Comparison of ENCODE assay signal across 26 cellular contexts in genomic region chr3:60827666-60828065, GRCh38.
"Had no signal": no experiment of that assay in that cellular context is flagged by ENCODE, and none has a peak within 500 bp of the region (broad histone marks: within the 10 kb centered on the region; RNA-seq: fewer than 3 reads in every experiment).

No MANE protein-coding gene starts in this region.

- H3K36me3 ChIP-seq: stomach, suprapubic skin, thoracic aorta, thyroid gland, tibial artery, tibial nerve, transverse colon, upper lobe of left lung, upper lobe of right lung, uterus, vagina had no signal

- H3K4me3 ChIP-seq: stomach, suprapubic skin, testis, thoracic aorta, thyroid gland, tibial artery, tibial nerve, transverse colon, upper lobe of left lung, upper lobe of right lung, uterus, vagina had no signal

- H3K27ac ChIP-seq: stomach, suprapubic skin, testis, thoracic aorta, thyroid gland, tibial artery, tibial nerve, transverse colon, upper lobe of left lung, upper lobe of right lung, uterus, vagina had no signal

- ATAC-seq: stimulated activated effector memory CD8-positive, alpha-beta T cell treated with anti-CD3 and anti-CD28 coated beads, Interleukin-12 subunit alpha, Interleukin-12 subunit beta, amount 100 ng/mL, for 72 hours; stimulated activated memory B cell treated with anti-CD40 and anti-IgM and Interleukin-4, amounts not matched to agents 10 μg/mL and 1 μg/mL and 100 μg/mL, for 72 hours; stimulated activated naive B cell treated with anti-CD40 and anti-IgM and Interleukin-4, amounts not matched to agents 10 μg/mL and 1 μg/mL and 100 μg/mL, for 72 hours; stimulated activated naive CD8-positive, alpha-beta T cell treated with anti-CD3 and anti-CD28 coated beads, Interleukin-15, amount 100 ng/mL, for 72 hours; stimulated activated naive CD8-positive, alpha-beta T cell treated with anti-CD3 and anti-CD28 coated beads, Interleukin-15, Interleukin-2, amounts not matched to agents 100 U/mL and 50 U/mL, for 24 hours; upper lobe of right lung had no signal

- H3K9me3 ChIP-seq: suprapubic skin, testis, thoracic aorta, thyroid gland, tibial artery, tibial nerve, transverse colon, upper lobe of left lung, uterus had no signal

- H3K4me1 ChIP-seq: stomach, suprapubic skin, testis, thyroid gland, tibial artery, tibial nerve, transverse colon, upper lobe of left lung, upper lobe of right lung, uterus, vagina had no signal

- H3K27me3 ChIP-seq: stomach, suprapubic skin, testis, thyroid gland, tibial artery, tibial nerve, transverse colon, upper lobe of left lung, upper lobe of right lung, uterus, vagina had no signal

- DNase-seq: stimulated activated CD4-positive, alpha-beta T cell treated with anti-CD3 and anti-CD28 coated beads, Interleukin-2, amount 100 ng/mL, for 48 hours; stimulated activated CD4-positive, alpha-beta T cell treated with anti-CD3 and anti-CD28 coated beads, Interleukin-4, amount 100 ng/mL, for 1 hour; stimulated activated CD4-positive, alpha-beta T cell treated with anti-CD3 and anti-CD28 coated beads, Interleukin-4, amount 100 ng/mL, for 24 hours; stimulated activated CD4-positive, alpha-beta T cell treated with anti-CD3 and anti-CD28 coated beads, Interleukin-4, amount 100 ng/mL, for 4 hours; stimulated activated CD8-positive, alpha-beta memory T cell treated with anti-CD3 and anti-CD28 coated beads, Interleukin-4, amount 100 ng/mL, for 48 hours; stimulated activated naive B cell treated with anti-CD40 and anti-IgM and Interleukin-4, amounts not matched to agents 10 μg/mL and 1 μg/mL and 100 μg/mL, for 72 hours; stimulated activated naive CD4-positive, alpha-beta T cell; stimulated activated naive CD4-positive, alpha-beta T cell treated with Interleukin-2 at 50 U/mL for 16 hours; stimulated activated naive CD8-positive, alpha-beta T cell treated with anti-CD3 and anti-CD28 coated beads, Interleukin-15, amount 100 ng/mL, for 72 hours; stimulated activated naive CD8-positive, alpha-beta T cell treated with anti-CD3 and anti-CD28 coated beads, Interleukin-15, Interleukin-2, amounts not matched to agents 100 U/mL and 50 U/mL, for 24 hours; stomach; substantia nigra; testis; thyroid gland; tibial artery; transverse colon; trophoblast cell; upper lobe of left lung; upper lobe of right lung; uterus had no signal
